Comparison of ENCODE assay signal across 8 cellular contexts in the genomic region with DNA sequence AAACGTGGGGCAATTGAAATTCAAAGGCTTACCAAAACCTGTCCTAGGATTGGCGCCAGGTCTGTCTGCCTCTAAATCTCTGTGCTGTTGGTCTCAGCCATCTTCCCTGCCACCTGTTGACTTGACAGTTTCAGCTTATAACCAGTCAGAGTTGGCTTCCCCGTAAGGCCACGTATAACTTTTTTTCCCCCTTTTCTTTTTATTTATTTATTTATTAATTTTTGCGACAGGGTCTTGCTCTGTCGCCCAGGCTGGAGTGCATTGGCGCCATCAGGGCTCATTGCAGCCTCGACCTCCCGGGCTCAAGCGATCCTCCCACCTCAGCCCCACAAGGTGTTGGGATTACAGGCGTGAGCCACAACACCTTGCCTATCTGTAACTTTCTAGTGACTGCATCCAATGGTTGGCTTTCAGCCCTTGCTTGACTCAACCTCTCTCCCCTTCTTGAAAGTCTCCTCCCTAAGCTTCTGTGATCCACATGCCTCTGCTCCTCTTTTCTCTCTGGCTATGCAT. TPM values are rescaled to one million over a fixed set of nuclear protein-coding genes. Genes with fewer than 3 reads are reported as not detected.
DNase-seq lines count a peak whose midpoint lies in the region; ATAC-seq, FAIRE-seq and TF ChIP-seq lines count a peak whose summit lies in the region.

No MANE protein-coding gene starts in this region.

- peaks cover 15% of the 10 kb centered on the region for H3K4me1 ChIP-seq in mammary epithelial cell (ENCODE audit: insufficient read depth, low read length)
- H3K4me1 ChIP-seq in mesodermal cell (ENCODE audit: control insufficient read depth, insufficient read depth, low read length, poor library complexity, severe bottlenecking), result peaks cover 9% of the 10 kb centered on the region
- H3K4me1 ChIP-seq in aorta (ENCODE audit: control insufficient read depth in 1 of 2, insufficient read depth in 2 of 2, low read length in 2 of 2), result no peaks in the 10 kb centered on the region

- peak overlapping the region; percentile 99 for H3K4me3 Mint-ChIP-seq in stimulated activated naive CD8-positive, alpha-beta T cell treated with anti-CD3 and anti-CD28 coated beads, Interleukin-15, Interleukin-2, amounts not matched to agents 100 ng/mL and 50 ng/mL, for 24 hours

- no peak for ATAC-seq in stimulated activated naive CD8-positive, alpha-beta T cell treated with anti-CD3 and anti-CD28 coated beads, Interleukin-15, Interleukin-2, amounts not matched to agents 100 U/mL and 50 U/mL, for 24 hours
- no peak for ATAC-seq in aorta (ENCODE audit: low FRiP score)
- no peak for ATAC-seq in GM18861 (IDR thresholded peaks at IDR 0.05; ENCODE audit: unreplicated experiment)
- ATAC-seq in GM19035 (IDR thresholded peaks at IDR 0.05; ENCODE audit: unreplicated experiment), result no peak

- peaks cover 50% of the 10 kb centered on the region for H3K4me1 Mint-ChIP-seq in stimulated activated naive CD8-positive, alpha-beta T cell treated with anti-CD3 and anti-CD28 coated beads, Interleukin-15, Interleukin-2, amounts not matched to agents 100 ng/mL and 50 ng/mL, for 24 hours (ENCODE audit: low read depth)

- WGBS in mammary epithelial cell (ENCODE audit: low coverage, missing lambda C conversion rate), result 62% methylated on average over 11 of the region's 11 CpGs
- WGBS in mesodermal cell (ENCODE audit: insufficient coverage in 2 of 2), 2 experiments, result 70 to 76% methylated on average over 8 to 9 of the region's 11 CpGs
- 52 to 53% methylated on average over 11 of the region's 11 CpGs for WGBS in aorta, 2 donors

- no peak for DNase-seq in stimulated activated naive CD8-positive, alpha-beta T cell treated with anti-CD3 and anti-CD28 coated beads, Interleukin-15, Interleukin-2, amounts not matched to agents 100 U/mL and 50 U/mL, for 24 hours
- DNase-seq in mammary epithelial cell (no peak), aorta (peak in 1 of 2 donors; percentile 41), HTR-8/SVneo (ENCODE audit: insufficient read length, low spot score) (no peak)

- no peaks in the 10 kb centered on the region for H4K20me1 ChIP-seq in mammary epithelial cell (ENCODE audit: insufficient read depth, low read length)

- H3K4me3 ChIP-seq in mammary epithelial cell (replicated peaks in 1 of 3; ENCODE audit: insufficient read depth in 1 of 3, low read depth in 2 of 3, low read length in 3 of 3) (peak overlapping the region; percentile 36 to 53 (median 42)), mesodermal cell (ENCODE audit: extremely low read depth, insufficient read depth, low read length, poor library complexity, severe bottlenecking) (peak overlapping the region; percentile 99), aorta (ENCODE audit: low read length in 2 of 2) (no peak overlapping the region)

- TF ChIP-seq CTCF in mammary epithelial cell (conservative IDR thresholded peaks at IDR 0.05 in 1 of 2, IDR thresholded peaks at IDR 0.05 in 1 of 2; ENCODE audit: extremely low read depth in 1 of 2, insufficient read depth in 1 of 2, low read depth in 1 of 2, low read length in 2 of 2), result no peak

- peaks cover 7% of the 10 kb centered on the region for H3K36me3 Mint-ChIP-seq in stimulated activated naive CD8-positive, alpha-beta T cell treated with anti-CD3 and anti-CD28 coated beads, Interleukin-15, Interleukin-2, amounts not matched to agents 100 ng/mL and 50 ng/mL, for 24 hours (ENCODE audit: low read depth)

- H3K27ac Mint-ChIP-seq in stimulated activated naive CD8-positive, alpha-beta T cell treated with anti-CD3 and anti-CD28 coated beads, Interleukin-15, Interleukin-2, amounts not matched to agents 100 ng/mL and 50 ng/mL, for 24 hours, result peak overlapping the region; percentile 100

- CTCF ChIA-PET in mammary epithelial cell (lab: Charles Lee; ENCODE audit: low non-redundant PET), result interaction anchor here (1.0 kb wide), 1 partner anchor 12 kb away, joined by 3 read pairs; no protein-coding TSS in a partner anchor

- dilution Hi-C loops in mammary epithelial cell (cut with HindIII; ENCODE audit: low sequenced_read_pairs), result loop anchor here (5.0 kb wide), 1 partner anchor 57 kb away; no protein-coding TSS in a partner anchor

- H3K9me3 Mint-ChIP-seq in stimulated activated naive CD8-positive, alpha-beta T cell treated with anti-CD3 and anti-CD28 coated beads, Interleukin-15, Interleukin-2, amounts not matched to agents 100 ng/mL and 50 ng/mL, for 24 hours, result no peaks in the 10 kb centered on the region

- no TSS peak for BruUV-seq in mammary epithelial cell (replicated peaks; lab: Mats Ljungman, UMichigan)

- FAIRE-seq in HTR-8/SVneo (lab: Jason Lieb, UNC), result no peak

- peaks cover 36% of the 10 kb centered on the region for H3K79me2 ChIP-seq in mammary epithelial cell (ENCODE audit: insufficient read depth, low read length)

- intact Hi-C loops in mammary epithelial cell (cut with micrococcal nuclease) (loop anchor here (1.0 to 2.0 kb wide), 2 partner anchors 19 to 46 kb away; a partner anchor contains a TSS), aorta (cut with DNase I) (loop anchor here (1.0 to 5.0 kb wide), 2 partner anchors 42 to 44 kb away; no protein-coding TSS in a partner anchor)

- H3K27me3 ChIP-seq in mammary epithelial cell (ENCODE audit: insufficient read depth, low read length) (no peaks in the 10 kb centered on the region), aorta (ENCODE audit: control insufficient read depth in 1 of 2, insufficient read depth in 2 of 2, low read length in 1 of 2) (no peaks in the 10 kb centered on the region)

- H3K27me3 Mint-ChIP-seq in stimulated activated naive CD8-positive, alpha-beta T cell treated with anti-CD3 and anti-CD28 coated beads, Interleukin-15, Interleukin-2, amounts not matched to agents 100 ng/mL and 50 ng/mL, for 24 hours, result no peaks in the 10 kb centered on the region

- peak overlapping the region; percentile 93 for H3K4me2 ChIP-seq in mammary epithelial cell (ENCODE audit: insufficient read depth, low read depth, low read length)

- H3K27ac ChIP-seq in mammary epithelial cell (ENCODE audit: insufficient read depth, low read depth, low read length), result peak overlapping the region; percentile 97
- H3K27ac ChIP-seq in mesodermal cell (ENCODE audit: low read depth, low read length, severe bottlenecking), result peak overlapping the region; percentile 98
- H3K27ac ChIP-seq in aorta (ENCODE audit: low read depth in 1 of 2, low read length in 2 of 2), result peak overlapping the region; percentile 50 to 89

- H3K9me3 ChIP-seq in mammary epithelial cell (replicated peaks; ENCODE audit: insufficient read depth, low read length) (no peaks in the 10 kb centered on the region), mesodermal cell (ENCODE audit: control insufficient read depth, low read length) (no peaks in the 10 kb centered on the region), aorta (ENCODE audit: control insufficient read depth, low read length) (no peaks in the 10 kb centered on the region)

- H3K9ac ChIP-seq in mammary epithelial cell (ENCODE audit: insufficient read depth, low read length), result peak overlapping the region; percentile 60

- peak overlapping the region; percentile 81 for H2AFZ ChIP-seq in mammary epithelial cell (ENCODE audit: low read depth, low read length)

- in situ Hi-C loops in mammary epithelial cell (cut with MboI; ENCODE audit: low sequenced_read_pairs in 2 of 2), result loop anchor here in 1 of 2 donors (5.0 kb wide), 1 partner anchor 47 kb away; a partner anchor contains a TSS

- H3K36me3 ChIP-seq in mammary epithelial cell (ENCODE audit: insufficient read depth, low read length) (peaks cover 9% of the 10 kb centered on the region), mesodermal cell (ENCODE audit: control insufficient read depth, insufficient read depth, low read length) (peaks cover 24% of the 10 kb centered on the region), aorta (ENCODE audit: control insufficient read depth in 1 of 2, insufficient read depth in 2 of 2, low read length in 1 of 2) (peaks cover 0 to 6% of the 10 kb centered on the region in 2 donors)

RNA-seq across cellular contexts. Expression of a gene that starts 1.4 kb away (rescaled TPM):
- total RNA-seq in mammary epithelial cell (10 to 100 TPM; 21.5 to 45.8 TPM), aorta (10 to 100 TPM; 50.2 to 64.0 TPM)
- polyA plus RNA-seq in mammary epithelial cell (30.7 TPM), aorta (10 to 100 TPM in 1 of 2 donors, 1 to 10 TPM in 1; 5.5 to 26.2 TPM)
- polyA minus RNA-seq in mammary epithelial cell, result 152 TPM
- polyA plus RNA-seq in mesodermal cell (2013, experiment 1 of 2), result 39.7 TPM
- 33.4 TPM for polyA plus RNA-seq in mesodermal cell (2013, experiment 2 of 2)

RNA-seq across cellular contexts. Expression of a gene that starts 13.6 kb away (rescaled TPM):
- total RNA-seq in mammary epithelial cell, result 10 to 100 TPM; 54.7 to 56.5 TPM
- polyA plus RNA-seq in mammary epithelial cell, result 64.7 TPM
- polyA minus RNA-seq in mammary epithelial cell, result 52.3 TPM
- 38.0 TPM for polyA plus RNA-seq in mesodermal cell (2013, experiment 1 of 2)
- 31.1 TPM for polyA plus RNA-seq in mesodermal cell (2013, experiment 2 of 2)
- total RNA-seq in aorta, result 10 to 100 TPM; 35.0 to 37.1 TPM
- polyA plus RNA-seq in aorta, result 10 to 100 TPM; 44.2 to 52.2 TPM

RNA-seq across cellular contexts. Expression of a gene that starts 13.8 kb away (rescaled TPM):
- total RNA-seq in mammary epithelial cell (100 to 1,000 TPM; 107 to 637 TPM), aorta (100 to 1,000 TPM; 674 to 804 TPM)
- polyA plus RNA-seq in mammary epithelial cell (428 TPM), aorta (1,000 to 10,000 TPM; 1,037 to 1,172 TPM)
- 317 TPM for polyA minus RNA-seq in mammary epithelial cell
- polyA plus RNA-seq in mesodermal cell (2013, experiment 1 of 2), result 921 TPM
- polyA plus RNA-seq in mesodermal cell (2013, experiment 2 of 2), result 789 TPM

RNA-seq across cellular contexts. Expression of a gene that starts 18.2 kb away (rescaled TPM):
- total RNA-seq in mammary epithelial cell, result 10 to 100 TPM; 13.6 to 15.2 TPM
- polyA plus RNA-seq in mammary epithelial cell, result 6.9 TPM
- 0.67 TPM for polyA minus RNA-seq in mammary epithelial cell
- polyA plus RNA-seq in mesodermal cell (2013, experiment 1 of 2), result 7.3 TPM
- 4.8 TPM for polyA plus RNA-seq in mesodermal cell (2013, experiment 2 of 2)
- total RNA-seq in aorta, result 1 to 10 TPM; 4.1 to 7.5 TPM
- 10 to 100 TPM in 1 of 2 donors, 1 to 10 TPM in 1; 3.4 to 12.9 TPM for polyA plus RNA-seq in aorta

RNA-seq across cellular contexts. Expression of a gene that starts 24.0 kb away (rescaled TPM):
- 10 to 100 TPM in 1 of 2 donors, 1 to 10 TPM in 1; 8.7 to 10.1 TPM for total RNA-seq in mammary epithelial cell
- 17.2 TPM for polyA plus RNA-seq in mammary epithelial cell
- 54.8 TPM for polyA minus RNA-seq in mammary epithelial cell
- polyA plus RNA-seq in mesodermal cell (2013, experiment 1 of 2), result 40.0 TPM
- polyA plus RNA-seq in mesodermal cell (2013, experiment 2 of 2), result 40.8 TPM
- 1 to 10 TPM; 5.2 to 7.2 TPM for total RNA-seq in aorta
- 10 to 100 TPM in 1 of 2 donors, 1 to 10 TPM in 1; 4.0 to 11.8 TPM for polyA plus RNA-seq in aorta

Comparison
In these comparisons a context has a peak if more than half of its experiments do, and no peak if none do; other contexts are left out.
1. H3K4me3 ChIP-seq: peak in mammary epithelial cell (3 of 3) and mesodermal cell (single experiment); none in aorta (0 of 2).
2. Peak in every context shown above with its lines, with median percentiles within 50 percentile points of each other: H3K27ac ChIP-seq.